Comparison of ENCODE assay signal across 1 cellular context in genomic region chr19:9324584-9324962, GRCh38.
TF ChIP-seq lines count a peak whose summit lies in the region.

No MANE protein-coding gene starts in this region.

TF ChIP-seq in HepG2, 621 proteins besides CTCF, POLR2A, EP300 and RAD21:
- no peak for TF ChIP-seq REL (CRISPR knock-in tag; conservative IDR thresholded peaks at IDR 0.05)
- TF ChIP-seq TBX2 (CRISPR knock-in tag; IDR thresholded peaks at IDR 0.05; ENCODE audit: borderline replicate concordance) = 0 out of 2 replicates have a peak, but pooled peaks have one; percentile 4
- peak; percentile 0; the same call in 1 of the 2 replicates for TF ChIP-seq ZNF687 (CRISPR knock-in tag; IDR thresholded peaks at IDR 0.05)
TF ChIP-seq in HepG2: peak in this region for 2.
